In genomic region chr6:131251593-131252204, GRCh38 we compare ENCODE assay signal across 1 cellular context.
TF ChIP-seq lines count a peak whose summit lies in the region.

No MANE protein-coding gene starts in this region.

TF ChIP-seq in WTC11, 78 proteins besides CTCF, POLR2A, EP300 and RAD21 (continued from another document):
- TF ChIP-seq ZMAT4 (CRISPR knock-in tag; IDR thresholded peaks at IDR 0.05) (no peak), ZBTB43 (CRISPR knock-in tag; IDR thresholded peaks at IDR 0.05) (no peak)
